In genomic region chr15:40511472-40512133, GRCh38 we compare ENCODE assay signal across 8 cellular contexts. TPM values are rescaled to one million over a fixed set of nuclear protein-coding genes. Genes with fewer than 3 reads are reported as not detected.
A peak's percentile ranks its signal among the peaks of the same experiment; 100 is the strongest.
DNase-seq lines count a peak whose midpoint lies in the region; ATAC-seq and TF ChIP-seq lines count a peak whose summit lies in the region.

No MANE protein-coding gene starts in this region.

- POLR2A ChIA-PET in PC-9 (lab: Charles Lee; ENCODE audit: unreplicated experiment) = interaction anchor here (0.6 kb wide), 1 partner anchor 110 kb away, joined by 3 read pairs; no protein-coding TSS in a partner anchor

- H3K4me2 ChIP-seq in GM23248 (ENCODE audit: unreplicated experiment) (peak overlapping the region; percentile 81), PC-9 (peak overlapping the region; percentile 80)

- H3K27me3 ChIP-seq in GM23248 (replicated peaks; ENCODE audit: insufficient read depth) = 0 out of 2 replicates have a peak, but pooled peaks cover 7% of the 10 kb centered on the region
- no peaks in the 10 kb centered on the region for H3K27me3 ChIP-seq in PC-9 (ENCODE audit: insufficient read depth, low read depth)

- H2AFZ ChIP-seq in GM23248 (peak overlapping the region; percentile 81), PC-9 (peak overlapping the region; percentile 84)

- H3K36me3 ChIP-seq in GM23248 (ENCODE audit: low read depth) (no peaks in the 10 kb centered on the region), PC-9 (ENCODE audit: low read depth) (no peaks in the 10 kb centered on the region)

- CTCF ChIA-PET in PC-9 (lab: Charles Lee) = no interaction called here

- BruUV-seq in PC-9 (replicated peaks; lab: Mats Ljungman, UMichigan) = no TSS peak

- 2 to 5% methylated on average over 42 to 60 of the region's 61 CpGs for WGBS in GM23248 (ENCODE audit: low coverage in 1 of 2, low lambda C conversion rate in 2 of 2, missing lambda C conversion rate in 2 of 2), 2 experiments

- TF ChIP-seq CTCF in PC-9 (conservative IDR thresholded peaks at IDR 0.05) (no peak), cardiac fibroblast (IDR thresholded peaks at IDR 0.05; ENCODE audit: low read depth, low read length) (no peak)

- H3K27ac ChIP-seq in GM23248 (no peak overlapping the region), PC-9 (no peak overlapping the region), skin epidermis (peak overlapping the region in 14 of 21 experiments; percentile 8 to 85 (median 62))

- H3K9ac ChIP-seq in GM23248 = peak overlapping the region; percentile 47; the same call in 1 of the 2 replicates

- peak overlapping the region; percentile 71 for H3K4me3 ChIP-seq in GM23248
- peak overlapping the region; percentile 61 for H3K4me3 ChIP-seq in PC-9
- H3K4me3 ChIP-seq in cardiac fibroblast (replicated peaks in 1 of 2; ENCODE audit: low read depth in 2 of 2, low read length in 2 of 2) = peak overlapping the region; percentile 55 to 58
- peak overlapping the region; percentile 27 to 50 (median 40) for H3K4me3 ChIP-seq in skin epidermis

- no peak for ATAC-seq in GM19035 (IDR thresholded peaks at IDR 0.05; ENCODE audit: unreplicated experiment)

- intact Hi-C loops in PC-9 (cut with micrococcal nuclease; ENCODE audit: unreplicated experiment) = no loop called here

- in situ Hi-C loops in G401 (cut with HindIII; ENCODE audit: low sequenced_read_pairs) (no loop called here), GM23248 (cut with MboI) (no loop called here)

- H3F3A ChIP-seq in GM23248 (ENCODE audit: insufficient read depth) (no peaks in the 10 kb centered on the region; the same call in 1 of the 2 replicates), PC-9 (ENCODE audit: insufficient read depth, low read depth) (peaks cover 10% of the 10 kb centered on the region; the same call in 1 of the 2 replicates)

- H3K4me1 ChIP-seq in GM23248 (ENCODE audit: insufficient read depth) = no peaks in the 10 kb centered on the region
- H3K4me1 ChIP-seq in PC-9 (replicated peaks; ENCODE audit: insufficient read depth) = peaks cover 7% of the 10 kb centered on the region

- peak; percentile 43 for DNase-seq in G401 (ENCODE audit: low spot score)
- peak; percentile 76 for DNase-seq in GM23248
- peak; percentile 50 to 82 for DNase-seq in PC-9
- peak; percentile 38 to 52 for DNase-seq in cardiac fibroblast (ENCODE audit: low read depth in 2 of 2)
- DNase-seq in iris pigment epithelial cell (ENCODE audit: low read depth) = peak; percentile 39
- DNase-seq in DMS79 (lab: John Stamatoyannopoulos, UW) = no peak

- H3K79me2 ChIP-seq in GM23248 (ENCODE audit: insufficient read depth) (no peaks in the 10 kb centered on the region), PC-9 (ENCODE audit: low read depth) (no peaks in the 10 kb centered on the region)

- no peaks in the 10 kb centered on the region for H3K9me3 ChIP-seq in GM23248 (ENCODE audit: low read depth)
- no peaks in the 10 kb centered on the region for H3K9me3 ChIP-seq in PC-9 (ENCODE audit: insufficient read depth, low read depth)

- H4K20me1 ChIP-seq in GM23248 (ENCODE audit: insufficient read depth) = no peaks in the 10 kb centered on the region
- H4K20me1 ChIP-seq in PC-9 (ENCODE audit: insufficient read depth) = no peaks in the 10 kb centered on the region

- H3K9me2 ChIP-seq in GM23248 (ENCODE audit: insufficient read depth) (no peaks in the 10 kb centered on the region), PC-9 (ENCODE audit: insufficient read depth) (no peaks in the 10 kb centered on the region)

RNA-seq across cellular contexts. Expression of gene CHST14, which starts 40.8 kb away (rescaled TPM):
- total RNA-seq in G401 (2014; rRNA removed; shearing (Covaris generic)) = 5.8 and 6.5 TPM in 2 replicates
- 26.1 and 26.6 TPM in 2 replicates for total RNA-seq in GM23248 (2014; rRNA removed; shearing (Covaris generic))
- polyA plus RNA-seq in GM23248 (2016; fragmentation: Nextera tagmentation; extraction: Ambion mirVana) = 18.7 and 21.2 TPM in 2 replicates
- 30.6 and 34.3 TPM in 2 replicates for total RNA-seq in PC-9 (2021)

RNA-seq across cellular contexts. Expression of gene CCDC32, which starts 53.2 kb away (rescaled TPM):
- total RNA-seq in G401 (2014; rRNA removed; shearing (Covaris generic)) = 41.9 and 66.4 TPM in 2 replicates
- total RNA-seq in GM23248 (2014; rRNA removed; shearing (Covaris generic)) = 25.7 and 44.7 TPM in 2 replicates
- 26.2 and 29.5 TPM in 2 replicates for polyA plus RNA-seq in GM23248 (2016; fragmentation: Nextera tagmentation; extraction: Ambion mirVana)
- total RNA-seq in PC-9 (2021) = 19.5 and 22.2 TPM in 2 replicates

RNA-seq across cellular contexts. Expression of gene RPUSD2, which starts 57.5 kb away (rescaled TPM):
- total RNA-seq in G401 (2014; rRNA removed; shearing (Covaris generic)) = 21.7 and 33.5 TPM in 2 replicates
- total RNA-seq in GM23248 (2014; rRNA removed; shearing (Covaris generic)) = 10.5 and 12.8 TPM in 2 replicates
- polyA plus RNA-seq in GM23248 (2016; fragmentation: Nextera tagmentation; extraction: Ambion mirVana) = 8.5 and 9.6 TPM in 2 replicates
- 14.0 and 17.1 TPM in 2 replicates for total RNA-seq in PC-9 (2021)

Comparison
In these comparisons a context has a peak if more than half of its experiments do, and no peak if none do; other contexts are left out.
1. H3K27ac ChIP-seq: peak in skin epidermis (14 of 21); none in GM23248 (single experiment) and PC-9 (single experiment).
2. Peak in every context shown above with its lines, with median percentiles within 50 percentile points of each other: H3K4me3 ChIP-seq.